Comparison of ENCODE assay signal across 25 cellular contexts in genomic region chr2:21489050-21489449, GRCh38.
"Had no signal": no experiment of that assay in that cellular context is flagged by ENCODE, and none has a peak within 500 bp of the region (broad histone marks: within the 10 kb centered on the region; RNA-seq: fewer than 3 reads in every experiment).

No MANE protein-coding gene starts in this region.

- ATAC-seq: foreskin keratinocyte; gastroesophageal sphincter; heart left ventricle; left lung; naive thymus-derived CD4-positive, alpha-beta T cell; sciatic nerve; stimulated activated naive CD8-positive, alpha-beta T cell treated with anti-CD3 and anti-CD28 coated beads, Interleukin-15, amount 100 ng/mL, for 72 hours had no signal

- H3K4me3 ChIP-seq: coronary artery, esophagus muscularis mucosa, gastroesophageal sphincter, heart left ventricle, hepatocyte, left lung, neural progenitor cell, smooth muscle cell, suprapubic skin had no signal

- H2AFZ ChIP-seq: hepatocyte, neural progenitor cell, parathyroid adenoma had no signal

- H3K36me3 ChIP-seq: esophagus muscularis mucosa, gastroesophageal sphincter, heart left ventricle, left lung, neural progenitor cell, suprapubic skin had no signal

- H3K79me2 ChIP-seq: hepatocyte, parathyroid adenoma had no signal

- H3K27ac ChIP-seq: coronary artery, esophagus muscularis mucosa, foreskin keratinocyte, gastroesophageal sphincter, heart left ventricle, hepatocyte, left lung, neural progenitor cell, parathyroid adenoma, suprapubic skin had no signal

- H3K4me1 ChIP-seq: esophagus muscularis mucosa, foreskin keratinocyte, gastroesophageal sphincter, heart left ventricle, left lung, neural progenitor cell, parathyroid adenoma, suprapubic skin had no signal

- H3K9me3 ChIP-seq: esophagus muscularis mucosa, left lung, suprapubic skin had no signal

- H3K27me3 ChIP-seq: esophagus muscularis mucosa, foreskin keratinocyte, gastroesophageal sphincter, heart left ventricle, hepatocyte, left lung, neural progenitor cell, suprapubic skin had no signal

- H3K9ac ChIP-seq: neural progenitor cell, parathyroid adenoma had no signal

- H3K4me2 ChIP-seq: hepatocyte, neural progenitor cell, smooth muscle cell had no signal

- DNase-seq: dermis blood vessel endothelial cell; effector memory CD4-positive, alpha-beta T cell; foreskin keratinocyte; heart left ventricle; kidney; left lung; mammary epithelial cell; mesendoderm; midbrain; naive thymus-derived CD4-positive, alpha-beta T cell; stimulated activated CD4-positive, alpha-beta T cell treated with anti-CD3 and anti-CD28 coated beads, Interleukin-12 subunit alpha, Interleukin-12 subunit beta, amount 100 ng/mL, for 4 hours; stimulated activated CD4-positive, alpha-beta T cell treated with anti-CD3 and anti-CD28 coated beads, Interleukin-1b, Interleukin-23, amount 100 ng/mL, for 48 hours; stimulated activated CD4-positive, alpha-beta T cell treated with anti-CD3 and anti-CD28 coated beads, Interleukin-4, amount 100 ng/mL, for 1 hour; stimulated activated CD8-positive, alpha-beta memory T cell treated with anti-CD3 and anti-CD28 coated beads, Interleukin-4, amount 100 ng/mL, for 48 hours; stimulated activated naive CD4-positive, alpha-beta T cell; stimulated activated naive CD8-positive, alpha-beta T cell treated with anti-CD3 and anti-CD28 coated beads, Interleukin-15, amount 100 ng/mL, for 72 hours had no signal
